In genomic region chr13:113646921-113647340, GRCh38 we compare ENCODE assay signal across 11 cellular contexts. TPM values are rescaled to one million over a fixed set of nuclear protein-coding genes. Genes with fewer than 3 reads are reported as not detected.
A peak's percentile ranks its signal among the peaks of the same experiment; 100 is the strongest.
DNase-seq lines count a peak whose midpoint lies in the region; ATAC-seq, FAIRE-seq and TF ChIP-seq lines count a peak whose summit lies in the region.
"Had no signal": no experiment of that assay in that cellular context is flagged by ENCODE, and none has a peak within 500 bp of the region (broad histone marks: within the 10 kb centered on the region; RNA-seq: fewer than 3 reads in every experiment).

No MANE protein-coding gene starts in this region.

- RAD21 ChIA-PET in HCT116 (lab: Charles Lee; ENCODE audit: low non-redundant PET in 1 of 2, low total read pairs in 2 of 2, uncharacterized antibody in 2 of 2, unreplicated experiment in 2 of 2), result no interaction called here

- no peak for TF ChIP-seq RAD21 in HCT116 (IDR thresholded peaks at IDR 0.05; ENCODE audit: low read depth)

- H3K9ac ChIP-seq in HCT116 (ENCODE audit: low read length), result no peak overlapping the region

- H3K4me3 ChIP-seq in HCT116 (replicated peaks in 1 of 2; ENCODE audit: low read depth in 1 of 2, low read length in 2 of 2), result no peak overlapping the region
- no peak overlapping the region for H3K4me3 ChIP-seq in heart right ventricle

- intact Hi-C loops in HCT116 (cut with micrococcal nuclease) (no loop called here), heart right ventricle (cut with DNase I) (no loop called here), sciatic nerve (cut with DNase I) (no loop called here)
- intact Hi-C loops in activated CD8-positive, alpha-beta T cell treated with anti-CD3 and anti-CD28 coated beads for 36 hours (cut with micrococcal nuclease), result no loop called here

- peak overlapping the region; percentile 26 for H3K4me2 ChIP-seq in HCT116 (ENCODE audit: low read length)

- POLR2A ChIA-PET in HCT116 (lab: Charles Lee), result no interaction called here
- POLR2A ChIA-PET in activated CD8-positive, alpha-beta T cell treated with anti-CD3 and anti-CD28 coated beads for 36 hours (lab: Charles Lee), result interaction anchor here (0.6 kb wide), 1 partner anchor 11 kb away, joined by 3 read pairs; the partner anchor contains the start of gene ATP4B
- POLR2A ChIA-PET in activated CD4-positive, alpha-beta T cell treated with anti-CD3 and anti-CD28 coated beads, Interleukin-2, amount 10 ng/mL, durations not matched to agents 7 days and 5 days (lab: Charles Lee), result no interaction called here

- no peaks in the 10 kb centered on the region for H3K27me3 Mint-ChIP-seq in activated CD8-positive, alpha-beta T cell treated with anti-CD3 and anti-CD28 coated beads for 36 hours
- no peaks in the 10 kb centered on the region for H3K27me3 Mint-ChIP-seq in activated CD4-positive, alpha-beta T cell treated with anti-CD3 and anti-CD28 coated beads, Interleukin-2, amount 10 ng/mL, durations not matched to agents 7 days and 5 days

- CTCF ChIA-PET in HCT116 (lab: Charles Lee), result no interaction called here
- CTCF ChIA-PET in activated CD8-positive, alpha-beta T cell treated with anti-CD3 and anti-CD28 coated beads for 36 hours (lab: Charles Lee), result no interaction called here
- CTCF ChIA-PET in activated CD4-positive, alpha-beta T cell treated with anti-CD3 and anti-CD28 coated beads, Interleukin-2, amount 10 ng/mL, durations not matched to agents 7 days and 5 days (lab: Charles Lee), result no interaction called here

- no peak for TF ChIP-seq CTCF in HCT116 (IDR thresholded peaks at IDR 0.05 in 2 of 3, conservative IDR thresholded peaks at IDR 0.05 in 1 of 3; ENCODE audit: borderline replicate concordance in 1 of 3, insufficient read depth in 1 of 3, low read depth in 2 of 3, low read length in 2 of 3)
- TF ChIP-seq CTCF in activated CD8-positive, alpha-beta T cell treated with anti-CD3 and anti-CD28 coated beads for 36 hours (IDR thresholded peaks at IDR 0.05), result no peak
- no peak for TF ChIP-seq CTCF in heart right ventricle (IDR thresholded peaks at IDR 0.05)

- no peak overlapping the region for H2AFZ ChIP-seq in HCT116 (ENCODE audit: low read depth, low read length, poor library complexity, severe bottlenecking)

- no peak overlapping the region for H3K4me3 Mint-ChIP-seq in activated CD8-positive, alpha-beta T cell treated with anti-CD3 and anti-CD28 coated beads for 36 hours
- H3K4me3 Mint-ChIP-seq in activated CD4-positive, alpha-beta T cell treated with anti-CD3 and anti-CD28 coated beads, Interleukin-2, amount 10 ng/mL, durations not matched to agents 7 days and 5 days, result no peak overlapping the region
- H3K4me3 Mint-ChIP-seq: endodermal cell had no signal

- no peaks in the 10 kb centered on the region for H4K20me1 ChIP-seq in HCT116 (ENCODE audit: insufficient read depth)

- H3K9me3 ChIP-seq in HCT116 (ENCODE audit: control insufficient read depth in 1 of 2, insufficient read depth in 1 of 2, low read depth in 1 of 2, low read length in 2 of 2), result no peaks in the 10 kb centered on the region
- H3K9me3 ChIP-seq in heart right ventricle, result no peaks in the 10 kb centered on the region

- H3K27ac ChIP-seq in HCT116 (ENCODE audit: low read depth, low read length) (peak overlapping the region; percentile 8; the same call in 1 of the 2 replicates), heart right ventricle (peak overlapping the region in 7 of 10 donors; percentile 15 to 70 (median 43))

- FAIRE-seq in GM12892 (lab: Jason Lieb, UNC), result no peak

- no peaks in the 10 kb centered on the region for H3K9me3 Mint-ChIP-seq in activated CD8-positive, alpha-beta T cell treated with anti-CD3 and anti-CD28 coated beads for 36 hours
- H3K9me3 Mint-ChIP-seq in activated CD4-positive, alpha-beta T cell treated with anti-CD3 and anti-CD28 coated beads, Interleukin-2, amount 10 ng/mL, durations not matched to agents 7 days and 5 days, result no peaks in the 10 kb centered on the region

- no peaks in the 10 kb centered on the region for H3K9me2 ChIP-seq in HCT116 (ENCODE audit: insufficient read depth)

- ATAC-seq in HCT116 (peak; percentile 45), heart right ventricle (peak in 5 of 8 donors; percentile 4 to 46 (median 18)), sciatic nerve (peak; percentile 8), HG02981 (IDR thresholded peaks at IDR 0.05; ENCODE audit: unreplicated experiment) (no peak)
- peak; percentile 47 for ATAC-seq in activated CD8-positive, alpha-beta T cell treated with anti-CD3 and anti-CD28 coated beads for 36 hours

- H3K36me3 ChIP-seq in HCT116 (ENCODE audit: control insufficient read depth in 1 of 2, insufficient read depth in 2 of 2, low read length in 2 of 2) (no peaks in the 10 kb centered on the region; a peak in 1 of 4 replicates), heart right ventricle (peaks cover 0 to 1% (median 0%) of the 10 kb centered on the region in 9 donors)

- H3K27ac Mint-ChIP-seq in activated CD8-positive, alpha-beta T cell treated with anti-CD3 and anti-CD28 coated beads for 36 hours, result no peak overlapping the region
- no peak overlapping the region for H3K27ac Mint-ChIP-seq in activated CD4-positive, alpha-beta T cell treated with anti-CD3 and anti-CD28 coated beads, Interleukin-2, amount 10 ng/mL, durations not matched to agents 7 days and 5 days
- H3K27ac Mint-ChIP-seq: endodermal cell had no signal

- 80 to 87% methylated on average over 10 of the region's 10 CpGs for WGBS in heart right ventricle, 2 donors

- H3K4me1 ChIP-seq in HCT116 (ENCODE audit: control insufficient read depth in 1 of 2, insufficient read depth in 2 of 2, low read length in 2 of 2), result peaks cover 9 to 11% of the 10 kb centered on the region in 2 experiments; a peak in 3 of 4 replicates
- peaks cover 0 to 21% (median 14%) of the 10 kb centered on the region in 9 donors for H3K4me1 ChIP-seq in heart right ventricle

- H3K4me1 Mint-ChIP-seq in activated CD8-positive, alpha-beta T cell treated with anti-CD3 and anti-CD28 coated beads for 36 hours (ENCODE audit: low read depth), result peaks cover 12% of the 10 kb centered on the region
- peaks cover 19% of the 10 kb centered on the region for H3K4me1 Mint-ChIP-seq in activated CD4-positive, alpha-beta T cell treated with anti-CD3 and anti-CD28 coated beads, Interleukin-2, amount 10 ng/mL, durations not matched to agents 7 days and 5 days
- H3K4me1 Mint-ChIP-seq: endodermal cell had no signal

- H3K36me3 Mint-ChIP-seq in activated CD8-positive, alpha-beta T cell treated with anti-CD3 and anti-CD28 coated beads for 36 hours (ENCODE audit: low read depth), result peaks cover 12% of the 10 kb centered on the region
- peaks cover 11% of the 10 kb centered on the region for H3K36me3 Mint-ChIP-seq in activated CD4-positive, alpha-beta T cell treated with anti-CD3 and anti-CD28 coated beads, Interleukin-2, amount 10 ng/mL, durations not matched to agents 7 days and 5 days (ENCODE audit: low read depth)

- no TSS peak for BruUV-seq in HCT116 (replicated peaks; lab: Mats Ljungman, UMichigan)

- H3K27me3 ChIP-seq in HCT116 (ENCODE audit: insufficient read depth, low read length), result no peaks in the 10 kb centered on the region
- no peaks in the 10 kb centered on the region for H3K27me3 ChIP-seq in heart right ventricle

- DNase-seq in HCT116 (ENCODE audit: low read depth, low spot score), result no peak
- peak; percentile 13 for DNase-seq in activated CD8-positive, alpha-beta T cell treated with anti-CD3 and anti-CD28 coated beads for 36 hours
- peak in 1 of 2 donors; percentile 5 for DNase-seq in heart right ventricle
- peak; percentile 53 for DNase-seq in sciatic nerve (ENCODE audit: low spot score)
- DNase-seq in GM12892 (ENCODE audit: insufficient read length), result no peak
- no peak for DNase-seq in dermis blood vessel endothelial cell
- no peak for DNase-seq in activated CD4-positive, alpha-beta T cell treated with anti-CD3 and anti-CD28 coated beads, Interleukin-2, amount 10 ng/mL, durations not matched to agents 7 days and 5 days
- DNase-seq: activated CD4-positive, alpha-beta T cell treated with anti-CD3 and anti-CD28 coated beads for 48 hours had no signal

- TF ChIP-seq POLR2A in HCT116 (IDR thresholded peaks at IDR 0.05; ENCODE audit: borderline replicate concordance, extremely low read depth, insufficient read depth, insufficient read length), result no peak
- no peak for TF ChIP-seq POLR2A in GM12892 (IDR thresholded peaks at IDR 0.05; ENCODE audit: low read depth, low read length)

- no peaks in the 10 kb centered on the region for H3K79me2 ChIP-seq in HCT116 (ENCODE audit: insufficient read depth, low read length)

TF ChIP-seq in HCT116, 20 proteins besides CTCF, POLR2A, EP300 and RAD21:
- TF ChIP-seq TCF7L2 (IDR thresholded peaks at IDR 0.05; ENCODE audit: borderline replicate concordance, extremely low read depth, insufficient read depth, insufficient read length) (no peak), EGR1 (IDR thresholded peaks at IDR 0.05; ENCODE audit: low read depth) (no peak), POLR2AphosphoS5 (IDR thresholded peaks at IDR 0.05; ENCODE audit: low read depth, low read length) (0 out of 2 replicates have a peak, but pooled peaks have one; percentile 2), EZH2 (IDR thresholded peaks at IDR 0.05) (no peak), CEBPB (IDR thresholded peaks at IDR 0.05; ENCODE audit: low read depth) (no peak), SIN3A (IDR thresholded peaks at IDR 0.05; ENCODE audit: low read depth) (no peak)

RNA-seq across cellular contexts. Expression of gene ATP4B, which starts 11.1 kb away (rescaled TPM):
- total RNA-seq in HCT116 (2021; ENCODE audit: unreplicated experiment) (not detected), heart right ventricle (not detected), sciatic nerve (not detected), dermis blood vessel endothelial cell (not detected in 2 replicates)
- not detected in 2 replicates for polyA plus RNA-seq in HCT116 (2012)
- total RNA-seq in activated CD8-positive, alpha-beta T cell treated with anti-CD3 and anti-CD28 coated beads for 36 hours, result not detected
- under 1 TPM in 1 of 2 donors, not detected in 1; 0.01 TPM for polyA plus RNA-seq in heart right ventricle
- 0.17 TPM for polyA plus RNA-seq in GM12892 (2012; ENCODE audit: missing spikeins)
- total RNA-seq in activated CD4-positive, alpha-beta T cell treated with anti-CD3 and anti-CD28 coated beads, Interleukin-2, amount 10 ng/mL, durations not matched to agents 7 days and 5 days, result not detected
- total RNA-seq: endodermal cell, LHCN-M2 had no signal

RNA-seq across cellular contexts. Expression of gene GRK1, which starts 20.1 kb away (rescaled TPM):
- total RNA-seq in HCT116 (2021; ENCODE audit: unreplicated experiment), result not detected
- polyA plus RNA-seq in HCT116 (2012), result 0.01 TPM in 2 replicates
- under 1 TPM; 0.07 to 0.09 TPM for total RNA-seq in activated CD8-positive, alpha-beta T cell treated with anti-CD3 and anti-CD28 coated beads for 36 hours
- total RNA-seq in heart right ventricle, result under 1 TPM in 6 of 10 donors, not detected in 4; 0.09 to 0.79 (median 0.22) TPM
- polyA plus RNA-seq in heart right ventricle, result under 1 TPM; 0.01 to 0.22 TPM
- total RNA-seq in sciatic nerve, result 0.09 TPM
- polyA plus RNA-seq in GM12892 (2012; ENCODE audit: missing spikeins), result not detected
- not detected in 2 replicates for total RNA-seq in dermis blood vessel endothelial cell
- total RNA-seq in activated CD4-positive, alpha-beta T cell treated with anti-CD3 and anti-CD28 coated beads, Interleukin-2, amount 10 ng/mL, durations not matched to agents 7 days and 5 days, result under 1 TPM in 1 of 2 experiments, not detected in 1; 0.19 TPM
- total RNA-seq: LHCN-M2 had no signal

Comparison
In these comparisons a context has a peak if more than half of its experiments do, and no peak if none do; other contexts are left out.
1. DNase-seq: peak in activated CD8-positive, alpha-beta T cell treated with anti-CD3 and anti-CD28 coated beads for 36 hours (single experiment) and sciatic nerve (single experiment); none in HCT116 (single experiment), GM12892 (single experiment), dermis blood vessel endothelial cell (single experiment) and activated CD4-positive, alpha-beta T cell treated with anti-CD3 and anti-CD28 coated beads, Interleukin-2, amount 10 ng/mL, durations not matched to agents 7 days and 5 days (single experiment).